In the genomic region with DNA sequence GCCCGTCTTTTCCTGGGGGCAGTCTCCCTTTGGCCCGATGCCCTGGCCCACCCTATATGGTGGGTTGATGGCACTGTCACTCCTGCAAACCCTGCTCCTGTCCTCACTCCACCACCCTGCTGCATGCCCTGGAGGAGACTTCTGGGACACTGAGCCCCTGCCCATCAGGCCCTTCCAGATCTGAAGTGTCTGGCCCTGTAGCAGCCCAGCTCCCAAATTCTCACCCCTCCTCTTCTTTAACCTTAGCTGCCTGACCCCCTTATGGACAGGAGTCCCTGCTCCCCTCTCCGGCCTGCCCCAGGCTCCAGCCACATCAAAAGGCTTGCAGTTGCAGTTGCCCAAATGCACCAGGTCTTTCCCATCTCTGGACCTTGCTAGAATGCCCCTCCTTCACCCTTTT, we compare ENCODE assay signal across 41 cellular contexts. TPM values are rescaled to one million over a fixed set of nuclear protein-coding genes. Genes with fewer than 3 reads are reported as not detected.
"Had no signal": no experiment of that assay in that cellular context is flagged by ENCODE, and none has a peak within 500 bp of the region (broad histone marks: within the 10 kb centered on the region; RNA-seq: fewer than 3 reads in every experiment).

No MANE protein-coding gene starts in this region.

- H3K4me3 ChIP-seq: ascending aorta, body of pancreas, breast epithelium, cardiac muscle cell had no signal

- H3K9me3 ChIP-seq: ascending aorta, body of pancreas, breast epithelium had no signal

- H3K4me1 Mint-ChIP-seq: activated naive CD4-positive, alpha-beta T cell treated with anti-CD3 and anti-CD28 coated beads, Interleukin-2, amount 10 ng/mL, durations not matched to agents 7 days and 5 days; activated naive CD4-positive, alpha-beta T cell treated with anti-CD3 and anti-CD28 coated beads, Interleukin-2, amount 50 U/mL, for 24 hours; activated naive CD8-positive, alpha-beta T cell treated with anti-CD3 and anti-CD28 coated beads for 36 hours; activated naive CD8-positive, alpha-beta T cell treated with anti-CD3 and anti-CD28 coated beads, Interleukin-2, amount 10 ng/mL, durations not matched to agents 7 days and 5 days; activated naive CD8-positive, alpha-beta T cell treated with anti-CD3 and anti-CD28 coated beads, Interleukin-2, amount 50 U/mL, for 24 hours; activated T-helper 17 cell treated with anti-CD3 and anti-CD28 coated beads, Interleukin-2, amount 50 U/mL, for 72 hours; central memory CD8-positive, alpha-beta T cell had no signal

- H3K27ac ChIP-seq: ascending aorta, body of pancreas, brain microvascular endothelial cell, breast epithelium, cardiac muscle cell had no signal

- H3K4me1 ChIP-seq: ascending aorta, body of pancreas, breast epithelium had no signal

- DNase-seq: activated effector memory CD4-positive, alpha-beta T cell treated with anti-CD3 and anti-CD28 coated beads, Interleukin-2, amount 50 U/mL, for 16 hours; activated effector memory CD4-positive, alpha-beta T cell treated with Interleukin-2 at 50 U/mL for 16 hours; activated gamma-delta T cell; activated gamma-delta T cell treated with Interleukin-2 at 50 U/mL for 16 hours; activated naive CD4-positive, alpha-beta T cell; activated naive CD4-positive, alpha-beta T cell treated with anti-CD3 and anti-CD28 coated beads for 36 hours; activated naive CD4-positive, alpha-beta T cell treated with anti-CD3 and anti-CD28 coated beads, Interleukin-2, amount 10 ng/mL, durations not matched to agents 7 days and 5 days; activated naive CD4-positive, alpha-beta T cell treated with anti-CD3 and anti-CD28 coated beads, Interleukin-2, amount 50 U/mL, for 16 hours; activated naive CD4-positive, alpha-beta T cell treated with Interleukin-2 at 50 U/mL for 16 hours; activated naive CD8-positive, alpha-beta T cell treated with anti-CD3 and anti-CD28 coated beads for 36 hours; activated naive CD8-positive, alpha-beta T cell treated with anti-CD3 and anti-CD28 coated beads, Interleukin-2, amount 10 ng/mL, durations not matched to agents 7 days and 5 days; activated naive CD8-positive, alpha-beta T cell treated with anti-CD3 and anti-CD28 coated beads, Interleukin-2, amount 50 U/mL, for 24 hours; activated T-cell treated with anti-CD3 and anti-CD28 coated beads for 4 hours; activated T-cell treated with anti-CD3 and anti-CD28 coated beads, Interleukin-2, amount 50 U/mL, for 1 hour; activated T-cell treated with anti-CD3 and anti-CD28 coated beads, Interleukin-2, amount 50 U/mL, for 24 hours; activated T-cell treated with anti-CD3 and anti-CD28 coated beads, Interleukin-2, amount 50 U/mL, for 4 hours; activated T-cell treated with anti-CD3 and anti-CD28 coated beads, Interleukin-2, amount 50 U/mL, for 48 hours; activated T-cell treated with anti-CD3 and anti-CD28 coated beads, Interleukin-2, amount 50 U/mL, for 72 hours; amniotic stem cell; amygdala; anterior cingulate cortex; aorta; body of pancreas; brain microvascular endothelial cell; caudate nucleus; central memory CD4-positive, alpha-beta T cell; cerebellar nuclear complex had no signal

- H3K9me3 Mint-ChIP-seq: activated naive CD4-positive, alpha-beta T cell treated with anti-CD3 and anti-CD28 coated beads for 36 hours; activated naive CD4-positive, alpha-beta T cell treated with anti-CD3 and anti-CD28 coated beads, Interleukin-2, amount 10 ng/mL, durations not matched to agents 7 days and 5 days; activated naive CD4-positive, alpha-beta T cell treated with anti-CD3 and anti-CD28 coated beads, Interleukin-2, amount 50 U/mL, for 24 hours; activated naive CD4-positive, alpha-beta T cell treated with anti-CD3 and anti-CD28 coated beads, Interleukin-2, amount 50 U/mL, for 72 hours; activated naive CD8-positive, alpha-beta T cell treated with anti-CD3 and anti-CD28 coated beads for 36 hours; activated naive CD8-positive, alpha-beta T cell treated with anti-CD3 and anti-CD28 coated beads, Interleukin-2, amount 10 ng/mL, durations not matched to agents 7 days and 5 days; activated naive CD8-positive, alpha-beta T cell treated with anti-CD3 and anti-CD28 coated beads, Interleukin-2, amount 50 U/mL, for 24 hours; activated T-cell treated with anti-CD3 and anti-CD28 coated beads, Interleukin-2, amount 50 U/mL, for 24 hours; activated T-cell treated with anti-CD3 and anti-CD28 coated beads, Interleukin-2, amount 50 U/mL, for 4 hours; activated T-cell treated with anti-CD3 and anti-CD28 coated beads, Interleukin-2, amount 50 U/mL, for 72 hours; activated T-helper 1 cell treated with anti-CD3 and anti-CD28 coated beads, Interleukin-12 subunit alpha, Interleukin-12 subunit beta, Interleukin-2, Interleukin-4 antibody, amounts not matched to agents 30 ng/mL and 10 ng/mL and 1 ng/mL, durations not matched to agents 14 hours and 24 hours and 36 hours; activated T-helper 17 cell treated with anti-CD3 and anti-CD28 coated beads, Interleukin-2, amount 50 U/mL, for 72 hours; activated T-helper 2 cell treated with anti-CD3 and anti-CD28 coated beads, Interferon-gamma antibody, Interleukin-2, Interleukin-4, amounts not matched to agents 10 μg/mL and 5 μg/mL and 100 μg/mL, durations not matched to agents 14 hours and 24 hours and 36 hours; brain; central memory CD8-positive, alpha-beta T cell had no signal

- ATAC-seq: activated naive CD4-positive, alpha-beta T cell treated with anti-CD3 and anti-CD28 coated beads, Interleukin-2, amount 50 U/mL, for 72 hours; activated naive CD8-positive, alpha-beta T cell treated with anti-CD3 and anti-CD28 coated beads, Interleukin-2, amount 50 U/mL, for 24 hours; activated T-cell treated with anti-CD3 and anti-CD28 coated beads, Interleukin-2, amount 50 U/mL, for 4 hours; activated T-cell treated with anti-CD3 and anti-CD28 coated beads, Interleukin-2, amount 50 U/mL, for 72 hours; activated T-helper 17 cell treated with anti-CD3 and anti-CD28 coated beads, Interleukin-2, amount 50 U/mL, for 72 hours; body of pancreas had no signal

- H3K27me3 ChIP-seq: ascending aorta, body of pancreas had no signal

- H3K36me3 ChIP-seq: ascending aorta, brain microvascular endothelial cell, breast epithelium, cardiac muscle cell had no signal

- H3K36me3 Mint-ChIP-seq: activated naive CD4-positive, alpha-beta T cell treated with anti-CD3 and anti-CD28 coated beads, Interleukin-2, amount 10 ng/mL, durations not matched to agents 7 days and 5 days; activated naive CD4-positive, alpha-beta T cell treated with anti-CD3 and anti-CD28 coated beads, Interleukin-2, amount 50 U/mL, for 24 hours; activated naive CD4-positive, alpha-beta T cell treated with anti-CD3 and anti-CD28 coated beads, Interleukin-2, amount 50 U/mL, for 72 hours; activated naive CD8-positive, alpha-beta T cell; activated naive CD8-positive, alpha-beta T cell treated with anti-CD3 and anti-CD28 coated beads for 36 hours; activated naive CD8-positive, alpha-beta T cell treated with anti-CD3 and anti-CD28 coated beads, Interleukin-2, amount 10 ng/mL, durations not matched to agents 7 days and 5 days had no signal

- H3K27ac Mint-ChIP-seq: activated naive CD4-positive, alpha-beta T cell treated with anti-CD3 and anti-CD28 coated beads for 36 hours; activated naive CD4-positive, alpha-beta T cell treated with anti-CD3 and anti-CD28 coated beads, Interleukin-2, amount 10 ng/mL, durations not matched to agents 7 days and 5 days; activated naive CD4-positive, alpha-beta T cell treated with anti-CD3 and anti-CD28 coated beads, Interleukin-2, amount 50 U/mL, for 24 hours; activated naive CD8-positive, alpha-beta T cell; activated naive CD8-positive, alpha-beta T cell treated with anti-CD3 and anti-CD28 coated beads for 36 hours; activated naive CD8-positive, alpha-beta T cell treated with anti-CD3 and anti-CD28 coated beads, Interleukin-2, amount 10 ng/mL, durations not matched to agents 7 days and 5 days; activated naive CD8-positive, alpha-beta T cell treated with anti-CD3 and anti-CD28 coated beads, Interleukin-2, amount 50 U/mL, for 24 hours; activated T-cell treated with anti-CD3 and anti-CD28 coated beads, Interleukin-2, amount 50 U/mL, for 24 hours; activated T-cell treated with anti-CD3 and anti-CD28 coated beads, Interleukin-2, amount 50 U/mL, for 72 hours; activated T-helper 1 cell treated with anti-CD3 and anti-CD28 coated beads, Interleukin-12 subunit alpha, Interleukin-12 subunit beta, Interleukin-2, Interleukin-4 antibody, amounts not matched to agents 30 ng/mL and 10 ng/mL and 1 ng/mL, durations not matched to agents 14 hours and 24 hours and 36 hours; activated T-helper 17 cell treated with anti-CD3 and anti-CD28 coated beads, Interleukin-2, amount 50 U/mL, for 72 hours; activated T-helper 2 cell treated with anti-CD3 and anti-CD28 coated beads, Interferon-gamma antibody, Interleukin-2, Interleukin-4, amounts not matched to agents 10 μg/mL and 5 μg/mL and 100 μg/mL, durations not matched to agents 14 hours and 24 hours and 36 hours; brain had no signal

- H3K4me3 Mint-ChIP-seq: activated naive CD4-positive, alpha-beta T cell treated with anti-CD3 and anti-CD28 coated beads for 36 hours; activated naive CD4-positive, alpha-beta T cell treated with anti-CD3 and anti-CD28 coated beads, Interleukin-2, amount 10 ng/mL, durations not matched to agents 7 days and 5 days; activated naive CD4-positive, alpha-beta T cell treated with anti-CD3 and anti-CD28 coated beads, Interleukin-2, amount 50 U/mL, for 24 hours; activated naive CD8-positive, alpha-beta T cell; activated naive CD8-positive, alpha-beta T cell treated with anti-CD3 and anti-CD28 coated beads for 36 hours; activated naive CD8-positive, alpha-beta T cell treated with anti-CD3 and anti-CD28 coated beads, Interleukin-2, amount 10 ng/mL, durations not matched to agents 7 days and 5 days; activated naive CD8-positive, alpha-beta T cell treated with anti-CD3 and anti-CD28 coated beads, Interleukin-2, amount 50 U/mL, for 24 hours; activated T-cell treated with anti-CD3 and anti-CD28 coated beads, Interleukin-2, amount 50 U/mL, for 24 hours; activated T-cell treated with anti-CD3 and anti-CD28 coated beads, Interleukin-2, amount 50 U/mL, for 4 hours; activated T-cell treated with anti-CD3 and anti-CD28 coated beads, Interleukin-2, amount 50 U/mL, for 72 hours; activated T-helper 1 cell treated with anti-CD3 and anti-CD28 coated beads, Interleukin-12 subunit alpha, Interleukin-12 subunit beta, Interleukin-2, Interleukin-4 antibody, amounts not matched to agents 30 ng/mL and 10 ng/mL and 1 ng/mL, durations not matched to agents 14 hours and 24 hours and 36 hours; activated T-helper 17 cell treated with anti-CD3 and anti-CD28 coated beads, Interleukin-2, amount 50 U/mL, for 72 hours; brain; central memory CD8-positive, alpha-beta T cell had no signal

RNA-seq across cellular contexts. Expression of gene SLC32A1, which starts 20.8 kb away (rescaled TPM):
- total RNA-seq: activated naive CD4-positive, alpha-beta T cell treated with anti-CD3 and anti-CD28 coated beads for 36 hours; activated naive CD4-positive, alpha-beta T cell treated with anti-CD3 and anti-CD28 coated beads, Interleukin-2, amount 50 U/mL, for 72 hours; activated naive CD8-positive, alpha-beta T cell treated with anti-CD3 and anti-CD28 coated beads for 36 hours; activated naive CD8-positive, alpha-beta T cell treated with anti-CD3 and anti-CD28 coated beads, Interleukin-2, amount 10 ng/mL, durations not matched to agents 7 days and 5 days; activated T-cell treated with anti-CD3 and anti-CD28 coated beads, Interleukin-2, amount 50 U/mL, for 4 hours; activated T-helper 1 cell treated with anti-CD3 and anti-CD28 coated beads, Interleukin-12 subunit alpha, Interleukin-12 subunit beta, Interleukin-2, Interleukin-4 antibody, amounts not matched to agents 30 ng/mL and 10 ng/mL and 1 ng/mL, durations not matched to agents 14 hours and 24 hours and 36 hours; activated T-helper 2 cell treated with anti-CD3 and anti-CD28 coated beads, Interferon-gamma antibody, Interleukin-2, Interleukin-4, amounts not matched to agents 10 μg/mL and 5 μg/mL and 100 μg/mL, durations not matched to agents 14 hours and 24 hours and 36 hours; aorta; ascending aorta; astrocyte; body of pancreas; breast epithelium; cardiac muscle cell; chondrocyte had no signal
- polyA plus RNA-seq: adipose tissue, aorta, cardiac muscle cell had no signal
